ENCODE assay signal across 23 cellular contexts in genomic region chr13:56189439-56189838, GRCh38.
"Had no signal": no experiment of that assay in that cellular context is flagged by ENCODE, and none has a peak within 500 bp of the region (broad histone marks: within the 10 kb centered on the region; RNA-seq: fewer than 3 reads in every experiment).

No MANE protein-coding gene starts in this region.

- H3K4me1 ChIP-seq: ascending aorta, body of pancreas, Peyer's patch, SJCRH30 had no signal

- H3K9ac ChIP-seq: SK-N-SH had no signal

- H3K36me3 ChIP-seq: ascending aorta, Peyer's patch, SJCRH30 had no signal

- DNase-seq: activated CD4-positive, alpha-beta T cell treated with anti-CD3 and anti-CD28 coated beads for 48 hours; activated CD4-positive, alpha-beta T cell treated with anti-CD3 and anti-CD28 coated beads, Interleukin-2, amount 50 U/mL, for 4 hours; activated CD4-positive, CD25-positive, alpha-beta regulatory T cell treated with anti-CD3 and anti-CD28 coated beads, Interleukin-2, amount 50 U/mL, for 72 hours; activated CD8-positive, alpha-beta memory T cell treated with anti-CD3 and anti-CD28 coated beads, Interleukin-2, amount 50 U/mL, for 48 hours; activated CD8-positive, alpha-beta T cell treated with anti-CD3 and anti-CD28 coated beads, Interleukin-2, amount 10 ng/mL, durations not matched to agents 7 days and 5 days; activated naive CD4-positive, alpha-beta T cell treated with anti-CD3 and anti-CD28 coated beads, Interleukin-2, amount 50 U/mL, for 16 hours; activated T-cell treated with anti-CD3 and anti-CD28 coated beads, Interleukin-2, amount 50 U/mL, for 1 hour; body of pancreas; KG1; NCI-H1092 treated with DMSO at 0.1 percent for 48 hours; NCI-H1417 treated with DMSO at 0.1 percent for 48 hours; NCI-H1694; NCI-H2029; NCI-H510A treated with DMSO at 0.1 percent for 48 hours; NCI-H774; NK-92 treated with Interleukin-12 subunit alpha and Interleukin-12 subunit beta, amount 100 ng/mL, for 24 hours; Peyer's patch; Right ventricle myocardium superior; SJCRH30; SK-N-SH; T-helper 1 cell had no signal

- H3K4me3 ChIP-seq: ascending aorta, body of pancreas, Peyer's patch, SJCRH30 had no signal

- H3K4me2 ChIP-seq: SK-N-SH had no signal

- H3K27ac ChIP-seq: ascending aorta, body of pancreas, Peyer's patch, RWPE1, SJCRH30 had no signal

- H3K27me3 ChIP-seq: ascending aorta, body of pancreas, Peyer's patch, SJCRH30 had no signal

- H3K9me3 ChIP-seq: ascending aorta, body of pancreas, SJCRH30, SK-N-SH had no signal
